ENCODE assay signal across 11 cellular contexts in genomic region chr1:1826356-1827088, GRCh38. TPM values are rescaled to one million over a fixed set of nuclear protein-coding genes. Genes with fewer than 3 reads are reported as not detected.
A peak's percentile ranks its signal among the peaks of the same experiment; 100 is the strongest.
DNase-seq lines count a peak whose midpoint lies in the region; ATAC-seq and TF ChIP-seq lines count a peak whose summit lies in the region.
"Had no signal": no experiment of that assay in that cellular context is flagged by ENCODE, and none has a peak within 500 bp of the region (broad histone marks: within the 10 kb centered on the region; RNA-seq: fewer than 3 reads in every experiment).

No MANE protein-coding gene starts in this region.

- TF ChIP-seq EP300 in tibial nerve (IDR thresholded peaks at IDR 0.05), result no peak

- peaks cover 0 to 40% (median 0%) of the 10 kb centered on the region in 3 donors for H3K36me3 ChIP-seq in tibial nerve
- H3K36me3 ChIP-seq: pancreas had no signal

- no peaks in the 10 kb centered on the region for H3K27me3 ChIP-seq in CD4-positive, alpha-beta T cell (ENCODE audit: control insufficient read depth, insufficient read depth, low read length)
- no peaks in the 10 kb centered on the region for H3K27me3 ChIP-seq in tibial nerve
- H3K27me3 ChIP-seq: MG63, pancreas had no signal

- peaks cover 64% of the 10 kb centered on the region for H3K36me3 Mint-ChIP-seq in CD4-positive, alpha-beta T cell (ENCODE audit: low read depth)
- H3K36me3 Mint-ChIP-seq in IgD-negative memory B cell, result peaks cover 4% of the 10 kb centered on the region
- H3K36me3 Mint-ChIP-seq in central memory CD8-positive, alpha-beta T cell (ENCODE audit: insufficient read depth), result peaks cover 36% of the 10 kb centered on the region
- peaks cover 0 to 57% (median 7%) of the 10 kb centered on the region in 3 donors for H3K36me3 Mint-ChIP-seq in naive thymus-derived CD8-positive, alpha-beta T cell

- peaks cover 0 to 34% (median 3%) of the 10 kb centered on the region in 4 donors for H3K4me1 ChIP-seq in tibial nerve
- H3K4me1 ChIP-seq: pancreas had no signal

- peaks cover 24% of the 10 kb centered on the region for H3K4me1 Mint-ChIP-seq in CD4-positive, alpha-beta T cell (ENCODE audit: low read depth)
- peaks cover 18 to 29% (median 25%) of the 10 kb centered on the region in 3 donors for H3K4me1 Mint-ChIP-seq in IgD-negative memory B cell
- H3K4me1 Mint-ChIP-seq in central memory CD8-positive, alpha-beta T cell, result peaks cover 36% of the 10 kb centered on the region
- peaks cover 3 to 31% (median 19%) of the 10 kb centered on the region in 4 donors for H3K4me1 Mint-ChIP-seq in naive thymus-derived CD8-positive, alpha-beta T cell

- peak overlapping the region; percentile 10 for H3K27ac Mint-ChIP-seq in CD4-positive, alpha-beta T cell
- peak overlapping the region in 2 of 3 donors; percentile 62 to 78 for H3K27ac Mint-ChIP-seq in IgD-negative memory B cell
- peak overlapping the region; percentile 72 for H3K27ac Mint-ChIP-seq in central memory CD8-positive, alpha-beta T cell (ENCODE audit: low read depth)
- H3K27ac Mint-ChIP-seq in naive thymus-derived CD8-positive, alpha-beta T cell, result peak overlapping the region in 8 of 10 donors; percentile 20 to 80 (median 54)

- H3K9me3 ChIP-seq in CD4-positive, alpha-beta T cell (ENCODE audit: control insufficient read depth, low read length), result no peaks in the 10 kb centered on the region
- H3K9me3 ChIP-seq in tibial nerve, result no peaks in the 10 kb centered on the region
- H3K9me3 ChIP-seq: MG63, pancreas had no signal

- no peak for TF ChIP-seq POLR2A in tibial nerve (IDR thresholded peaks at IDR 0.05)

- H3K4me3 ChIP-seq in tibial nerve, result no peak overlapping the region
- H3K4me3 ChIP-seq: MG63, pancreas had no signal

- CTCF ChIA-PET in CD4-positive, alpha-beta T cell (lab: Charles Lee), result interaction anchor here (2.5 kb wide), 1 partner anchor 82 kb away, joined by 8 read pairs; no protein-coding TSS in a partner anchor

- POLR2A ChIA-PET in CD4-positive, alpha-beta T cell (lab: Charles Lee), result no interaction called here
- POLR2A ChIA-PET in naive thymus-derived CD8-positive, alpha-beta T cell (lab: Charles Lee), result interaction anchor here (0.5 kb wide), 1 partner anchor 316 kb away, joined by 4 read pairs; no protein-coding TSS in a partner anchor

- ATAC-seq in CD4-positive, alpha-beta T cell (ENCODE audit: poor library complexity), result no peak
- no peak for ATAC-seq in central memory CD8-positive, alpha-beta T cell (replicated peaks; ENCODE audit: extremely low read depth, poor library complexity, severe bottlenecking)
- ATAC-seq in naive thymus-derived CD8-positive, alpha-beta T cell, result no peak
- ATAC-seq: pancreas had no signal

- intact Hi-C loops in CD4-positive, alpha-beta T cell (cut with DNase I, micrococcal nuclease), result no loop called here

- H3K27ac ChIP-seq in CD4-positive, alpha-beta T cell (ENCODE audit: low read depth, low read length), result no peak overlapping the region
- peak overlapping the region in 1 of 4 donors; percentile 17 for H3K27ac ChIP-seq in tibial nerve
- H3K27ac ChIP-seq: pancreas had no signal

- H3K27me3 Mint-ChIP-seq in CD4-positive, alpha-beta T cell, result no peaks in the 10 kb centered on the region
- no peaks in the 10 kb centered on the region for H3K27me3 Mint-ChIP-seq in IgD-negative memory B cell
- H3K27me3 Mint-ChIP-seq in central memory CD8-positive, alpha-beta T cell, result no peaks in the 10 kb centered on the region
- no peaks in the 10 kb centered on the region for H3K27me3 Mint-ChIP-seq in naive thymus-derived CD8-positive, alpha-beta T cell

- H3K4me3 Mint-ChIP-seq in CD4-positive, alpha-beta T cell, result no peak overlapping the region
- no peak overlapping the region for H3K4me3 Mint-ChIP-seq in IgD-negative memory B cell
- H3K4me3 Mint-ChIP-seq in central memory CD8-positive, alpha-beta T cell, result no peak overlapping the region
- H3K4me3 Mint-ChIP-seq in naive thymus-derived CD8-positive, alpha-beta T cell, result no peak overlapping the region

- DNase-seq in CD4-positive, alpha-beta T cell, result no peak
- no peak for DNase-seq in central memory CD8-positive, alpha-beta T cell (ENCODE audit: low spot score in 2 of 2)
- DNase-seq in naive thymus-derived CD8-positive, alpha-beta T cell, result no peak
- no peak for DNase-seq in HCEC 1CT
- DNase-seq in NCI-H187 (lab: John Stamatoyannopoulos, UW), result no peak
- no peak for DNase-seq in tibial nerve (ENCODE audit: low spot score in 2 of 2)
- DNase-seq in cortex of kidney (lab: John Stamatoyannopoulos, UW), result no peak
- DNase-seq: DMS79, MG63 had no signal

- no peak for TF ChIP-seq CTCF in CD4-positive, alpha-beta T cell (IDR thresholded peaks at IDR 0.05)
- no peak for TF ChIP-seq CTCF in tibial nerve (IDR thresholded peaks at IDR 0.05)

- no peaks in the 10 kb centered on the region for H3K9me3 Mint-ChIP-seq in CD4-positive, alpha-beta T cell
- no peaks in the 10 kb centered on the region for H3K9me3 Mint-ChIP-seq in IgD-negative memory B cell
- H3K9me3 Mint-ChIP-seq in central memory CD8-positive, alpha-beta T cell, result no peaks in the 10 kb centered on the region
- H3K9me3 Mint-ChIP-seq in naive thymus-derived CD8-positive, alpha-beta T cell, result no peaks in the 10 kb centered on the region

- 78 to 83% methylated on average over 9 of the region's 9 CpGs for WGBS in tibial nerve, 2 donors

RNA-seq across cellular contexts. Expression of gene NADK, which starts 48.3 kb away (rescaled TPM):
- total RNA-seq in CD4-positive, alpha-beta T cell, result 10 to 100 TPM; 19.9 to 25.1 TPM
- polyA plus RNA-seq in IgD-negative memory B cell, result 55.6 TPM
- 10 to 100 TPM; 47.3 to 53.9 TPM for total RNA-seq in naive thymus-derived CD8-positive, alpha-beta T cell
- polyA plus RNA-seq in naive thymus-derived CD8-positive, alpha-beta T cell, result 10 to 100 TPM; 18.3 to 25.4 (median 19.7) TPM
- 100 to 1,000 TPM; 111 to 145 (median 119) TPM for total RNA-seq in tibial nerve

Comparison
In these comparisons a context has a peak if more than half of its experiments do, and no peak if none do; other contexts are left out.
1. H3K27ac Mint-ChIP-seq: peak in every context shown above with its lines; median percentile 72 in central memory CD8-positive, alpha-beta T cell; 70 in IgD-negative memory B cell; 54 in naive thymus-derived CD8-positive, alpha-beta T cell; 10 in CD4-positive, alpha-beta T cell.